1 cellular context compared by ENCODE assay signal in genomic region chr10:95531041-95531809, GRCh38.
TF ChIP-seq lines count a peak whose summit lies in the region.

No MANE protein-coding gene starts in this region.

TF ChIP-seq in K562, 482 proteins besides CTCF, POLR2A, EP300 and RAD21 (continued from another document):
- TF ChIP-seq ETV1 (tag; conservative IDR thresholded peaks at IDR 0.05; ENCODE audit: low read depth) (0 out of 2 replicates have a peak, but pooled peaks have one; percentile 9), TAL1 (IDR thresholded peaks at IDR 0.05) (peak; percentile 58), ZNF583 (CRISPR knock-in tag; IDR thresholded peaks at IDR 0.05) (0 out of 2 replicates have a peak, but pooled peaks have one; percentile 25), HIVEP1 (CRISPR knock-in tag; IDR thresholded peaks at IDR 0.05) (no peak), EGR1 (conservative IDR thresholded peaks at IDR 0.05) (0 out of 2 replicates have a peak, but pooled peaks have one; percentile 20), HSF4 (CRISPR knock-in tag; IDR thresholded peaks at IDR 0.05; ENCODE audit: borderline replicate concordance) (peak; percentile 74; the same call in 1 of the 2 replicates), MYNN (IDR thresholded peaks at IDR 0.05) (0 out of 2 replicates have a peak, but pooled peaks have one; percentile 46), MYNN (CRISPR knock-in tag; IDR thresholded peaks at IDR 0.05) (no peak), PHF21A (IDR thresholded peaks at IDR 0.05; ENCODE audit: borderline replicate concordance, low read depth) (no peak), CC2D1A (IDR thresholded peaks at IDR 0.05) (no peak), ZBTB7A (IDR thresholded peaks at IDR 0.05; ENCODE audit: borderline replicate concordance, control insufficient read depth, low read depth, low read length) (peak; percentile 22; the same call in 1 of the 2 replicates), ZNF395 (CRISPR knock-in tag; IDR thresholded peaks at IDR 0.05) (peak; percentile 85), STAT5A (IDR thresholded peaks at IDR 0.05; ENCODE audit: borderline replicate concordance, low read length) (0 out of 2 replicates have a peak, but pooled peaks have one; percentile 9), CBFA2T2 (conservative IDR thresholded peaks at IDR 0.05) (peak; percentile 49), ELK3 (CRISPR knock-in tag; IDR thresholded peaks at IDR 0.05) (no peak), BCL6 (CRISPR knock-in tag; IDR thresholded peaks at IDR 0.05) (no peak), DMBX1 (CRISPR knock-in tag; IDR thresholded peaks at IDR 0.05; ENCODE audit: borderline replicate concordance) (peak; percentile 62; the same call in 1 of the 2 replicates), YY1 (IDR thresholded peaks at IDR 0.05; ENCODE audit: borderline replicate concordance in 1 of 3, control insufficient read depth in 1 of 3, extremely low read depth in 1 of 3, insufficient read depth in 3 of 3, insufficient read length in 1 of 3, insufficient replicate concordance in 2 of 3, low read depth in 1 of 3, low read length in 2 of 3) (no peak), GTF2A2 (tag; IDR thresholded peaks at IDR 0.05) (0 out of 2 replicates have a peak, but pooled peaks have one; percentile 37), PTTG1 (tag; IDR thresholded peaks at IDR 0.05; ENCODE audit: low read depth) (no peak), FOXM1 (IDR thresholded peaks at IDR 0.05; ENCODE audit: low read depth) (peak; percentile 25; the same call in 1 of the 2 replicates), FOXM1 (CRISPR knock-in tag; IDR thresholded peaks at IDR 0.05; ENCODE audit: low read depth) (no peak), ZNF830 (CRISPR knock-in tag; IDR thresholded peaks at IDR 0.05) (no peak), ZBTB2 (IDR thresholded peaks at IDR 0.05) (peak; percentile 11; the same call in 1 of the 2 replicates), ZBTB33 (CRISPR knock-in tag; IDR thresholded peaks at IDR 0.05) (no peak), L3MBTL2 (IDR thresholded peaks at IDR 0.05) (0 out of 2 replicates have a peak, but pooled peaks have one; percentile 5), GATAD2A (IDR thresholded peaks at IDR 0.05) (0 out of 2 replicates have a peak, but pooled peaks have one; percentile 22), FOXJ2 (tag; IDR thresholded peaks at IDR 0.05) (no peak), CXXC5 (CRISPR knock-in tag; IDR thresholded peaks at IDR 0.05) (peak; percentile 5), TCF3 (CRISPR knock-in tag; IDR thresholded peaks at IDR 0.05) (0 out of 2 replicates have a peak, but pooled peaks have one; percentile 12), LEF1 (IDR thresholded peaks at IDR 0.05) (no peak), NCOR1 (IDR thresholded peaks at IDR 0.05) (peak; percentile 17; the same call in 1 of the 2 replicates), MNT (conservative IDR thresholded peaks at IDR 0.05) (0 out of 4 replicates have a peak, but pooled peaks of 1 of the 2 experiments have one; percentile 22)
- TF ChIP-seq, protein P1, sequence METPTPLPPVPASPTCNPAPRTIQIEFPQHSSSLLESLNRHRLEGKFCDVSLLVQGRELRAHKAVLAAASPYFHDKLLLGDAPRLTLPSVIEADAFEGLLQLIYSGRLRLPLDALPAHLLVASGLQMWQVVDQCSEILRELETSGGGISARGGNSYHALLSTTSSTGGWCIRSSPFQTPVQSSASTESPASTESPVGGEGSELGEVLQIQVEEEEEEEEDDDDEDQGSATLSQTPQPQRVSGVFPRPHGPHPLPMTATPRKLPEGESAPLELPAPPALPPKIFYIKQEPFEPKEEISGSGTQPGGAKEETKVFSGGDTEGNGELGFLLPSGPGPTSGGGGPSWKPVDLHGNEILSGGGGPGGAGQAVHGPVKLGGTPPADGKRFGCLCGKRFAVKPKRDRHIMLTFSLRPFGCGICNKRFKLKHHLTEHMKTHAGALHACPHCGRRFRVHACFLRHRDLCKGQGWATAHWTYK (CRISPR knock-in tag; IDR thresholded peaks at IDR 0.05), result no peak
- TF ChIP-seq, protein P2, sequence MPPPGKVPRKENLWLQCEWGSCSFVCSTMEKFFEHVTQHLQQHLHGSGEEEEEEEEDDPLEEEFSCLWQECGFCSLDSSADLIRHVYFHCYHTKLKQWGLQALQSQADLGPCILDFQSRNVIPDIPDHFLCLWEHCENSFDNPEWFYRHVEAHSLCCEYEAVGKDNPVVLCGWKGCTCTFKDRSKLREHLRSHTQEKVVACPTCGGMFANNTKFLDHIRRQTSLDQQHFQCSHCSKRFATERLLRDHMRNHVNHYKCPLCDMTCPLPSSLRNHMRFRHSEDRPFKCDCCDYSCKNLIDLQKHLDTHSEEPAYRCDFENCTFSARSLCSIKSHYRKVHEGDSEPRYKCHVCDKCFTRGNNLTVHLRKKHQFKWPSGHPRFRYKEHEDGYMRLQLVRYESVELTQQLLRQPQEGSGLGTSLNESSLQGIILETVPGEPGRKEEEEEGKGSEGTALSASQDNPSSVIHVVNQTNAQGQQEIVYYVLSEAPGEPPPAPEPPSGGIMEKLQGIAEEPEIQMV (tag; conservative IDR thresholded peaks at IDR 0.05; ENCODE audit: low read depth), result 0 out of 2 replicates have a peak, but pooled peaks have one; percentile 5
- TF ChIP-seq, protein P3, sequence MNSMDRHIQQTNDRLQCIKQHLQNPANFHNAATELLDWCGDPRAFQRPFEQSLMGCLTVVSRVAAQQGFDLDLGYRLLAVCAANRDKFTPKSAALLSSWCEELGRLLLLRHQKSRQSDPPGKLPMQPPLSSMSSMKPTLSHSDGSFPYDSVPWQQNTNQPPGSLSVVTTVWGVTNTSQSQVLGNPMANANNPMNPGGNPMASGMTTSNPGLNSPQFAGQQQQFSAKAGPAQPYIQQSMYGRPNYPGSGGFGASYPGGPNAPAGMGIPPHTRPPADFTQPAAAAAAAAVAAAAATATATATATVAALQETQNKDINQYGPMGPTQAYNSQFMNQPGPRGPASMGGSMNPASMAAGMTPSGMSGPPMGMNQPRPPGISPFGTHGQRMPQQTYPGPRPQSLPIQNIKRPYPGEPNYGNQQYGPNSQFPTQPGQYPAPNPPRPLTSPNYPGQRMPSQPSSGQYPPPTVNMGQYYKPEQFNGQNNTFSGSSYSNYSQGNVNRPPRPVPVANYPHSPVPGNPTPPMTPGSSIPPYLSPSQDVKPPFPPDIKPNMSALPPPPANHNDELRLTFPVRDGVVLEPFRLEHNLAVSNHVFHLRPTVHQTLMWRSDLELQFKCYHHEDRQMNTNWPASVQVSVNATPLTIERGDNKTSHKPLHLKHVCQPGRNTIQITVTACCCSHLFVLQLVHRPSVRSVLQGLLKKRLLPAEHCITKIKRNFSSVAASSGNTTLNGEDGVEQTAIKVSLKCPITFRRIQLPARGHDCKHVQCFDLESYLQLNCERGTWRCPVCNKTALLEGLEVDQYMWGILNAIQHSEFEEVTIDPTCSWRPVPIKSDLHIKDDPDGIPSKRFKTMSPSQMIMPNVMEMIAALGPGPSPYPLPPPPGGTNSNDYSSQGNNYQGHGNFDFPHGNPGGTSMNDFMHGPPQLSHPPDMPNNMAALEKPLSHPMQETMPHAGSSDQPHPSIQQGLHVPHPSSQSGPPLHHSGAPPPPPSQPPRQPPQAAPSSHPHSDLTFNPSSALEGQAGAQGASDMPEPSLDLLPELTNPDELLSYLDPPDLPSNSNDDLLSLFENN (IDR thresholded peaks at IDR 0.05; ENCODE audit: low read depth in 2 of 2, low read length in 2 of 2), result peak in 1 of 2 experiments; percentile 43; a peak in 2 of 4 replicates
TF ChIP-seq in K562: peak in this region for 26.
